In genomic region chr10:130110236-130111114, GRCh38 we compare ENCODE assay signal across 8 cellular contexts. TPM values are rescaled to one million over a fixed set of nuclear protein-coding genes. Genes with fewer than 3 reads are reported as not detected.
DNase-seq lines count a peak whose midpoint lies in the region; ATAC-seq and TF ChIP-seq lines count a peak whose summit lies in the region.

C10orf143 (minus strand) TSS chr10:130110830; CDS start chr10:130110772, 58 bp downstream.

- peak within 1 kb of the TSS; percentile 93 to 95 for H4K8ac ChIP-seq in IMR-90 (ENCODE audit: low read depth in 2 of 2, low read length in 2 of 2)

- H4K5ac ChIP-seq in IMR-90 (ENCODE audit: low read depth, low read length): peak within 1 kb of the TSS; percentile 60

- no peaks in the 10 kb centered on the region for H3K36me3 ChIP-seq in IMR-90 (ENCODE audit: control insufficient read depth, insufficient read depth, low read length)
- H3K36me3 ChIP-seq in OCI-LY7 (ENCODE audit: insufficient read depth, low read length): peaks cover 3% of the 10 kb centered on the region

- H3K4me1 ChIP-seq in IMR-90 (ENCODE audit: control insufficient read depth, insufficient read depth, low read length) (no peaks in the 10 kb centered on the region), OCI-LY7 (ENCODE audit: insufficient read depth, low read length, poor library complexity, severe bottlenecking) (peaks cover 36% of the 10 kb centered on the region)

- H3K18ac ChIP-seq in IMR-90 (ENCODE audit: low read depth, low read length): peak within 1 kb of the TSS; percentile 26; the same call in 1 of the 2 replicates

- H4K91ac ChIP-seq in IMR-90 (ENCODE audit: insufficient read depth, low read depth, low read length): peak within 1 kb of the TSS; percentile 88

- peak within 1 kb of the TSS; percentile 99 for H3K14ac ChIP-seq in IMR-90 (replicated peaks; ENCODE audit: low read depth, low read length)

- CTCF ChIA-PET in IMR-90 (lab: Yijun Ruan, JAX): interaction anchor here (0.5 to 2.5 kb wide), 14 partner anchors 10 to 1997 kb away, joined by 3 to 10 read pairs (median 4); no protein-coding TSS in a partner anchor
- CTCF ChIA-PET in OCI-LY7 (lab: Charles Lee; ENCODE audit: unreplicated experiment): interaction anchor here (1.4 kb wide), 1 partner anchor 20 kb away, joined by 3 read pairs; no protein-coding TSS in a partner anchor

- H3K79me1 ChIP-seq in IMR-90 (ENCODE audit: low read depth in 1 of 2, low read length in 2 of 2): peaks cover 7 to 33% of the 10 kb centered on the region in 2 experiments

- DNase-seq in DMS114 treated with DMSO at 0.1 percent for 48 hours (lab: John Stamatoyannopoulos, UW; ENCODE audit: unreplicated experiment) (peak; percentile 96), IMR-90 (peak; percentile 96), OCI-LY7 (ENCODE audit: low spot score) (peak; percentile 96), activated T-cell treated with anti-CD3 and anti-CD28 coated beads for 48 hours (ENCODE audit: low read depth) (peak; percentile 98), epithelial cell of prostate (ENCODE audit: low read depth, low spot score) (peak; percentile 89), mucosa of gallbladder (ENCODE audit: low spot score) (peak; percentile 98)
- DNase-seq in stimulated activated CD8-positive, alpha-beta memory T cell treated with anti-CD3 and anti-CD28 coated beads, Interleukin-4, amount 100 ng/mL, for 24 hours (ENCODE audit: low read depth): peak; percentile 97

- H3K4me3 ChIP-seq in IMR-90 (ENCODE audit: insufficient read depth, low read depth, low read length): peak within 1 kb of the TSS; percentile 71
- peak within 1 kb of the TSS; percentile 95 for H3K4me3 ChIP-seq in OCI-LY7 (ENCODE audit: low read depth, low read length, poor library complexity, severe bottlenecking)

- intact Hi-C loops in IMR-90 (cut with micrococcal nuclease): loop anchor here (1.0 to 5.0 kb wide), 4 partner anchors 26 to 644 kb away; partner anchors contain the start of genes GLRX3 and MGMT
- intact Hi-C loops in OCI-LY7 (cut with micrococcal nuclease; ENCODE audit: unreplicated experiment): loop anchor here (1.0 kb wide), 2 partner anchors 26 to 32 kb away; partner anchors contain the start of gene GLRX3

- H3K56ac ChIP-seq in IMR-90 (ENCODE audit: extremely low read depth, insufficient read depth, low read length): peak within 1 kb of the TSS; percentile 64

- H3K23ac ChIP-seq in IMR-90 (ENCODE audit: low read depth, low read length): peak within 1 kb of the TSS; percentile 84

- peak within 1 kb of the TSS; percentile 77; the same call in 1 of the 3 replicates for H2BK15ac ChIP-seq in IMR-90 (ENCODE audit: low read depth, low read length)

- H2AFZ ChIP-seq in IMR-90 (replicated peaks; ENCODE audit: low read length, poor library complexity) (peak within 1 kb of the TSS; percentile 100), OCI-LY7 (ENCODE audit: low read length) (peak within 1 kb of the TSS; percentile 58)

- H3K9me3 ChIP-seq in IMR-90 (ENCODE audit: control insufficient read depth, insufficient read depth, low read length) (no peaks in the 10 kb centered on the region), OCI-LY7 (ENCODE audit: low read length) (no peaks in the 10 kb centered on the region)

- ATAC-seq in GM21529 (IDR thresholded peaks at IDR 0.05; ENCODE audit: unreplicated experiment): peak; percentile 79
- peak; percentile 91 for ATAC-seq in IMR-90 (ENCODE audit: low read depth)

- BruUV-seq in IMR-90 (replicated peaks; lab: Mats Ljungman, UMichigan) (no TSS peak), OCI-LY7 (replicated peaks; lab: Mats Ljungman, UMichigan) (no TSS peak)

- no peak for TF ChIP-seq RAD21 in IMR-90 (IDR thresholded peaks at IDR 0.05; ENCODE audit: low read length)

- in situ Hi-C loops in IMR-90 (cut with MboI; ENCODE audit: low sequenced_read_pairs): no loop called here

- H2BK120ac ChIP-seq in IMR-90 (ENCODE audit: low read depth, low read length): peak within 1 kb of the TSS; percentile 64

- no peak for TF ChIP-seq CTCF in IMR-90 (conservative IDR thresholded peaks at IDR 0.05; ENCODE audit: low read depth, low read length)
- no peak for TF ChIP-seq CTCF in OCI-LY7 (conservative IDR thresholded peaks at IDR 0.05; ENCODE audit: low read length)

- peak within 1 kb of the TSS; percentile 81 for H3K27ac ChIP-seq in IMR-90 (ENCODE audit: insufficient read depth, low read length)
- peak within 1 kb of the TSS; percentile 80 for H3K27ac ChIP-seq in OCI-LY7 (ENCODE audit: low read depth, low read length, poor library complexity, severe bottlenecking)
- peak within 1 kb of the TSS; percentile 80 for H3K27ac ChIP-seq in epithelial cell of prostate

- no peaks in the 10 kb centered on the region for H3K9me2 ChIP-seq in OCI-LY7 (ENCODE audit: insufficient read depth, low read length)

- H3K9me1 ChIP-seq in IMR-90 (ENCODE audit: insufficient read depth, low read length): peaks cover 6% of the 10 kb centered on the region

- peak within 1 kb of the TSS; percentile 71 for H2BK5ac ChIP-seq in IMR-90 (ENCODE audit: low read depth, low read length, poor library complexity, severe bottlenecking)

- H3K79me2 ChIP-seq in OCI-LY7 (ENCODE audit: insufficient read depth, low read depth, low read length): peaks cover 28% of the 10 kb centered on the region

- peak within 1 kb of the TSS; percentile 80 for H2AK9ac ChIP-seq in IMR-90 (replicated peaks; ENCODE audit: low read depth, low read length, poor library complexity)

- peak within 1 kb of the TSS; percentile 74 for H2AK5ac ChIP-seq in IMR-90 (ENCODE audit: low read depth, low read length)

- peak within 1 kb of the TSS; percentile 97 for H3K4ac ChIP-seq in IMR-90 (ENCODE audit: low read depth, low read length)

- 0% methylated on average over 12 of the region's 71 CpGs; no CpG with 5 or more reads in 1 of the 2 experiments for WGBS in IMR-90 (ENCODE audit: extremely low coverage in 2 of 2, insufficient read length in 1 of 2), 2 experiments

- peak; percentile 75 for TF ChIP-seq POLR2A in IMR-90 (IDR thresholded peaks at IDR 0.05; ENCODE audit: low read depth, low read length)

- peak within 1 kb of the TSS; percentile 95 for H3K4me2 ChIP-seq in IMR-90 (ENCODE audit: low read depth, low read length)
- peak within 1 kb of the TSS; percentile 98 for H3K4me2 ChIP-seq in OCI-LY7 (ENCODE audit: low read length)

- H3K27me3 ChIP-seq in IMR-90 (ENCODE audit: control insufficient read depth, insufficient read depth, low read length): no peaks in the 10 kb centered on the region

- H4K20me1 ChIP-seq in IMR-90 (ENCODE audit: insufficient read depth, low read length) (no peaks in the 10 kb centered on the region), OCI-LY7 (ENCODE audit: insufficient read depth, low read length) (peaks cover 10% of the 10 kb centered on the region; the same call in 1 of the 2 replicates)

- POLR2A ChIA-PET in IMR-90 (lab: Charles Lee; ENCODE audit: unreplicated experiment) (interaction anchor here (0.6 to 2.3 kb wide), 2 partner anchors 17 to 26 kb away, joined by 5 to 8 read pairs; partner anchors contain the start of gene GLRX3), OCI-LY7 (lab: Charles Lee) (interaction anchor here (0.9 to 3.2 kb wide), 9 partner anchors 12 to 35 kb away, joined by 3 to 64 read pairs (median 4); partner anchors contain the start of gene GLRX3)

- H3K9ac ChIP-seq in IMR-90 (ENCODE audit: low read depth, low read length): peak within 1 kb of the TSS; percentile 75

- dilution Hi-C loops in IMR-90 (cut with HindIII; ENCODE audit: low sequenced_read_pairs, unreplicated experiment): no loop called here

- no peak within 1 kb of the TSS for H2BK20ac ChIP-seq in IMR-90 (ENCODE audit: low read depth, low read length)

TF ChIP-seq in IMR-90, 13 proteins besides CTCF, POLR2A, EP300 and RAD21:
- TF ChIP-seq CEBPB (IDR thresholded peaks at IDR 0.05; ENCODE audit: low read depth, low read length): no peak
- TF ChIP-seq RCOR1 (IDR thresholded peaks at IDR 0.05; ENCODE audit: insufficient replicate concordance, low read length): no peak
- 0 out of 2 replicates have a peak, but pooled peaks have one; percentile 13 for TF ChIP-seq BHLHE40 (IDR thresholded peaks at IDR 0.05; ENCODE audit: low read depth, low read length)
- no peak for TF ChIP-seq RFX5 (IDR thresholded peaks at IDR 0.05; ENCODE audit: low read depth, low read length)
- no peak for TF ChIP-seq SMC3 (IDR thresholded peaks at IDR 0.05; ENCODE audit: low read depth, low read length)
- TF ChIP-seq FOS (IDR thresholded peaks at IDR 0.05; ENCODE audit: low read depth, low read length): no peak
- TF ChIP-seq MAZ (IDR thresholded peaks at IDR 0.05; ENCODE audit: borderline replicate concordance, low read depth, low read length): peak; percentile 31; the same call in 1 of the 2 replicates
- peak; percentile 55; the same call in 1 of the 2 replicates for TF ChIP-seq MXI1 (IDR thresholded peaks at IDR 0.05; ENCODE audit: borderline replicate concordance, low read depth, low read length)
- TF ChIP-seq NFE2L2 (IDR thresholded peaks at IDR 0.05; ENCODE audit: low read depth, low read length): no peak
- TF ChIP-seq, protein P1, sequence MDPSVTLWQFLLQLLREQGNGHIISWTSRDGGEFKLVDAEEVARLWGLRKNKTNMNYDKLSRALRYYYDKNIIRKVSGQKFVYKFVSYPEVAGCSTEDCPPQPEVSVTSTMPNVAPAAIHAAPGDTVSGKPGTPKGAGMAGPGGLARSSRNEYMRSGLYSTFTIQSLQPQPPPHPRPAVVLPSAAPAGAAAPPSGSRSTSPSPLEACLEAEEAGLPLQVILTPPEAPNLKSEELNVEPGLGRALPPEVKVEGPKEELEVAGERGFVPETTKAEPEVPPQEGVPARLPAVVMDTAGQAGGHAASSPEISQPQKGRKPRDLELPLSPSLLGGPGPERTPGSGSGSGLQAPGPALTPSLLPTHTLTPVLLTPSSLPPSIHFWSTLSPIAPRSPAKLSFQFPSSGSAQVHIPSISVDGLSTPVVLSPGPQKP (IDR thresholded peaks at IDR 0.05; ENCODE audit: borderline replicate concordance, low read depth, low read length): no peak
- peak; percentile 84 for TF ChIP-seq USF2 (IDR thresholded peaks at IDR 0.05; ENCODE audit: low read depth, low read length)
- no peak for TF ChIP-seq MAFK (IDR thresholded peaks at IDR 0.05; ENCODE audit: low read depth, low read length)
- no peak for TF ChIP-seq CHD1 (IDR thresholded peaks at IDR 0.05; ENCODE audit: low read depth, low read length)

RNA-seq across cellular contexts. Expression of gene C10orf143, which starts in this region (rescaled TPM):
- total RNA-seq in IMR-90 (2012; rRNA removed) (0.36 and 0.56 TPM in 2 replicates), OCI-LY7 (2022) (6.1 and 6.4 TPM in 2 replicates), mucosa of gallbladder (4.8 TPM)
- polyA plus RNA-seq in IMR-90 (2012; rRNA removed): 0.60 and 0.66 TPM in 2 replicates
- 0.49 and 0.55 TPM in 2 replicates for polyA plus RNA-seq in IMR-90 (2012; cell fraction: cytosol; rRNA removed)
- 1.6 and 2.2 TPM in 2 replicates for polyA plus RNA-seq in IMR-90 (2012; cell fraction: nucleus; rRNA removed; ENCODE audit: low replicate concordance)
- 0.64 and 0.88 TPM in 2 replicates for total RNA-seq in OCI-LY7 (2014; rRNA removed; shearing (Covaris generic))

Comparison
In these comparisons a context has a peak if more than half of its experiments do, and no peak if none do; other contexts are left out.
1. Peak in every context shown above with its lines: DNase-seq, ATAC-seq, H3K4me3 ChIP-seq and H3K27ac ChIP-seq.